In the genomic region with DNA sequence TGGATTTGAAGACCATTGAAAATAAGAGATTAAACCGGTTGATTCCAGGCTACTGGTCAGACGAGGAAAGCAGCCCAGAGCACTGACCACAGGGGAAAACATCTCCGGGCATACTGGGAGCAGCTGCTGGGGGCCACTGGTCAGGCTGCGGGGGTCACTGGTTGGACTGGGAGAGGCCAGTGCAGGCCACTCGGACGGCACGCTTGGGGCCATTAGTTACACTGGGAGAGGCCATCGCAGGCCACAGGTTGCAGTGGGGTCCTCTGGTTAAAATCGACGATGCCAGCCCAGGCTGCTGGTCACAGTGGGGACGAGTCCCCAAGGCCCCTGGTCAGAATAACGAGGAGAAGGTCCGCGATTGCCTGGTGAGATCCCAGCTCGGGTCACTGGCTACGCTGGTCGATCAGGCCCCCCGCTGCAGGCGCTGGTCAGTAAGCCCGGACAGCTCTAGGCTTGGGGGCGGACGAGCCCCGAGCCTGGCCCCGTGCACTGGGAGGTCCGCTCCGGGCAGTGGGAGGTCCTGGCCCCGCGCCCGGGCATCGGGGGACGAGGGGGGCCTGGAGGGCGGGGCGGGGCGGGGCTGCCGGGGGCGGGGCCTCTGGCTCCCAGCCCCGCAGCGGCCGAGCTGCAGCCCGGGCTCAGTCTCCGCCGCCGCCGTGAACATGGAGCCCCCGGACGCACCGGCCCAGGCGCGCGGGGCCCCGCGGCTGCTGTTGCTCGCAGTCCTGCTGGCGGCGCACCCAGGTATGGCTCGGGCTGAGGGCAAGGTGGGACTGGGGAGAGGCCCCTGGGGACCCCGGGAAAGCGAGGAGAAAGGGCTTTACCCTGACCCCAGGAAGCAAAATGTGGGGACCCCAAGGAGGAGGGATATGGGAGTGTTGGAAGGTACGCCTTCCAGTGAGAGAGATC, we compare ENCODE assay signal across 1 cellular context.
TF ChIP-seq lines count a peak whose summit lies in the region.

A gene with protein sequence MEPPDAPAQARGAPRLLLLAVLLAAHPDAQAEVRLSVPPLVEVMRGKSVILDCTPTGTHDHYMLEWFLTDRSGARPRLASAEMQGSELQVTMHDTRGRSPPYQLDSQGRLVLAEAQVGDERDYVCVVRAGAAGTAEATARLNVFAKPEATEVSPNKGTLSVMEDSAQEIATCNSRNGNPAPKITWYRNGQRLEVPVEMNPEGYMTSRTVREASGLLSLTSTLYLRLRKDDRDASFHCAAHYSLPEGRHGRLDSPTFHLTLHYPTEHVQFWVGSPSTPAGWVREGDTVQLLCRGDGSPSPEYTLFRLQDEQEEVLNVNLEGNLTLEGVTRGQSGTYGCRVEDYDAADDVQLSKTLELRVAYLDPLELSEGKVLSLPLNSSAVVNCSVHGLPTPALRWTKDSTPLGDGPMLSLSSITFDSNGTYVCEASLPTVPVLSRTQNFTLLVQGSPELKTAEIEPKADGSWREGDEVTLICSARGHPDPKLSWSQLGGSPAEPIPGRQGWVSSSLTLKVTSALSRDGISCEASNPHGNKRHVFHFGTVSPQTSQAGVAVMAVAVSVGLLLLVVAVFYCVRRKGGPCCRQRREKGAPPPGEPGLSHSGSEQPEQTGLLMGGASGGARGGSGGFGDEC (plus strand): TSS at position 641 of the 909 bp plus-strand sequence. CDS start 22 bp downstream, at position 663.

TF ChIP-seq in GM12878, 131 proteins besides CTCF, POLR2A, EP300 and RAD21 (continued from another document):
- TF ChIP-seq, protein P1, sequence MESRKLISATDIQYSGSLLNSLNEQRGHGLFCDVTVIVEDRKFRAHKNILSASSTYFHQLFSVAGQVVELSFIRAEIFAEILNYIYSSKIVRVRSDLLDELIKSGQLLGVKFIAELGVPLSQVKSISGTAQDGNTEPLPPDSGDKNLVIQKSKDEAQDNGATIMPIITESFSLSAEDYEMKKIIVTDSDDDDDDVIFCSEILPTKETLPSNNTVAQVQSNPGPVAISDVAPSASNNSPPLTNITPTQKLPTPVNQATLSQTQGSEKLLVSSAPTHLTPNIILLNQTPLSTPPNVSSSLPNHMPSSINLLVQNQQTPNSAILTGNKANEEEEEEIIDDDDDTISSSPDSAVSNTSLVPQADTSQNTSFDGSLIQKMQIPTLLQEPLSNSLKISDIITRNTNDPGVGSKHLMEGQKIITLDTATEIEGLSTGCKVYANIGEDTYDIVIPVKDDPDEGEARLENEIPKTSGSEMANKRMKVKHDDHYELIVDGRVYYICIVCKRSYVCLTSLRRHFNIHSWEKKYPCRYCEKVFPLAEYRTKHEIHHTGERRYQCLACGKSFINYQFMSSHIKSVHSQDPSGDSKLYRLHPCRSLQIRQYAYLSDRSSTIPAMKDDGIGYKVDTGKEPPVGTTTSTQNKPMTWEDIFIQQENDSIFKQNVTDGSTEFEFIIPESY (IDR thresholded peaks at IDR 0.05): no peak
- TF ChIP-seq, protein P2, sequence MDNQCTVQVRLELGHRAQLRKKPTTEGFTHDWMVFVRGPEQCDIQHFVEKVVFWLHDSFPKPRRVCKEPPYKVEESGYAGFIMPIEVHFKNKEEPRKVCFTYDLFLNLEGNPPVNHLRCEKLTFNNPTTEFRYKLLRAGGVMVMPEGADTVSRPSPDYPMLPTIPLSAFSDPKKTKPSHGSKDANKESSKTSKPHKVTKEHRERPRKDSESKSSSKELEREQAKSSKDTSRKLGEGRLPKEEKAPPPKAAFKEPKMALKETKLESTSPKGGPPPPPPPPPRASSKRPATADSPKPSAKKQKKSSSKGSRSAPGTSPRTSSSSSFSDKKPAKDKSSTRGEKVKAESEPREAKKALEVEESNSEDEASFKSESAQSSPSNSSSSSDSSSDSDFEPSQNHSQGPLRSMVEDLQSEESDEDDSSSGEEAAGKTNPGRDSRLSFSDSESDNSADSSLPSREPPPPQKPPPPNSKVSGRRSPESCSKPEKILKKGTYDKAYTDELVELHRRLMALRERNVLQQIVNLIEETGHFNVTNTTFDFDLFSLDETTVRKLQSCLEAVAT (IDR thresholded peaks at IDR 0.05): no peak
- TF ChIP-seq NFXL1 (IDR thresholded peaks at IDR 0.05; ENCODE audit: borderline replicate concordance) (no peak), NBN (IDR thresholded peaks at IDR 0.05) (no peak), MTA2 (IDR thresholded peaks at IDR 0.05; ENCODE audit: low read depth) (no peak), CEBPB (IDR thresholded peaks at IDR 0.05; ENCODE audit: borderline replicate concordance in 1 of 2, low read depth in 2 of 2, low read length in 2 of 2) (no peak), PAX5 (IDR thresholded peaks at IDR 0.05; ENCODE audit: borderline replicate concordance, low read depth, low read length) (no peak), ETV6 (conservative IDR thresholded peaks at IDR 0.05 in 1 of 2, IDR thresholded peaks at IDR 0.05 in 1 of 2; ENCODE audit: borderline replicate concordance in 1 of 2, low read depth in 1 of 2) (no peak), SIN3A (IDR thresholded peaks at IDR 0.05; ENCODE audit: low read depth, low read length) (no peak), ATF7 (IDR thresholded peaks at IDR 0.05; ENCODE audit: low read depth) (no peak), NR2C2 (IDR thresholded peaks at IDR 0.05; ENCODE audit: borderline replicate concordance, control insufficient read depth, insufficient read length, low read depth) (no peak), RCOR1 (conservative IDR thresholded peaks at IDR 0.05; ENCODE audit: low read depth, low read length) (no peak), KDM1A (IDR thresholded peaks at IDR 0.05; ENCODE audit: borderline replicate concordance) (no peak), RUNX3 (IDR thresholded peaks at IDR 0.05; ENCODE audit: low read length) (no peak), JUNB (IDR thresholded peaks at IDR 0.05) (no peak)
- TF ChIP-seq, protein P3, sequence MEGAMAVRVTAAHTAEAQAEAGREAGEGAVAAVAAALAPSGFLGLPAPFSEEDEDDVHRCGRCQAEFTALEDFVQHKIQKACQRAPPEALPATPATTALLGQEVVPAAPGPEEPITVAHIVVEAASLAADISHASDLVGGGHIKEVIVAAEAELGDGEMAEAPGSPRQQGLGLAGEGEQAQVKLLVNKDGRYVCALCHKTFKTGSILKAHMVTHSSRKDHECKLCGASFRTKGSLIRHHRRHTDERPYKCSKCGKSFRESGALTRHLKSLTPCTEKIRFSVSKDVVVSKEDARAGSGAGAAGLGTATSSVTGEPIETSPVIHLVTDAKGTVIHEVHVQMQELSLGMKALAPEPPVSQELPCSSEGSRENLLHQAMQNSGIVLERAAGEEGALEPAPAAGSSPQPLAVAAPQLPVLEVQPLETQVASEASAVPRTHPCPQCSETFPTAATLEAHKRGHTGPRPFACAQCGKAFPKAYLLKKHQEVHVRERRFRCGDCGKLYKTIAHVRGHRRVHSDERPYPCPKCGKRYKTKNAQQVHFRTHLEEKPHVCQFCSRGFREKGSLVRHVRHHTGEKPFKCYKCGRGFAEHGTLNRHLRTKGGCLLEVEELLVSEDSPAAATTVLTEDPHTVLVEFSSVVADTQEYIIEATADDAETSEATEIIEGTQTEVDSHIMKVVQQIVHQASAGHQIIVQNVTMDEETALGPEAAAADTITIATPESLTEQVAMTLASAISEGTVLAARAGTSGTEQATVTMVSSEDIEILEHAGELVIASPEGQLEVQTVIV (IDR thresholded peaks at IDR 0.05; ENCODE audit: borderline replicate concordance, partially characterized antibody): no peak
- TF ChIP-seq, protein P4, sequence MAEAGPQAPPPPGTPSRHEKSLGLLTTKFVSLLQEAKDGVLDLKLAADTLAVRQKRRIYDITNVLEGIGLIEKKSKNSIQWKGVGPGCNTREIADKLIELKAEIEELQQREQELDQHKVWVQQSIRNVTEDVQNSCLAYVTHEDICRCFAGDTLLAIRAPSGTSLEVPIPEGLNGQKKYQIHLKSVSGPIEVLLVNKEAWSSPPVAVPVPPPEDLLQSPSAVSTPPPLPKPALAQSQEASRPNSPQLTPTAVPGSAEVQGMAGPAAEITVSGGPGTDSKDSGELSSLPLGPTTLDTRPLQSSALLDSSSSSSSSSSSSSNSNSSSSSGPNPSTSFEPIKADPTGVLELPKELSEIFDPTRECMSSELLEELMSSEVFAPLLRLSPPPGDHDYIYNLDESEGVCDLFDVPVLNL (IDR thresholded peaks at IDR 0.05; ENCODE audit: low read depth, low read length): no peak
- TF ChIP-seq, protein P5, sequence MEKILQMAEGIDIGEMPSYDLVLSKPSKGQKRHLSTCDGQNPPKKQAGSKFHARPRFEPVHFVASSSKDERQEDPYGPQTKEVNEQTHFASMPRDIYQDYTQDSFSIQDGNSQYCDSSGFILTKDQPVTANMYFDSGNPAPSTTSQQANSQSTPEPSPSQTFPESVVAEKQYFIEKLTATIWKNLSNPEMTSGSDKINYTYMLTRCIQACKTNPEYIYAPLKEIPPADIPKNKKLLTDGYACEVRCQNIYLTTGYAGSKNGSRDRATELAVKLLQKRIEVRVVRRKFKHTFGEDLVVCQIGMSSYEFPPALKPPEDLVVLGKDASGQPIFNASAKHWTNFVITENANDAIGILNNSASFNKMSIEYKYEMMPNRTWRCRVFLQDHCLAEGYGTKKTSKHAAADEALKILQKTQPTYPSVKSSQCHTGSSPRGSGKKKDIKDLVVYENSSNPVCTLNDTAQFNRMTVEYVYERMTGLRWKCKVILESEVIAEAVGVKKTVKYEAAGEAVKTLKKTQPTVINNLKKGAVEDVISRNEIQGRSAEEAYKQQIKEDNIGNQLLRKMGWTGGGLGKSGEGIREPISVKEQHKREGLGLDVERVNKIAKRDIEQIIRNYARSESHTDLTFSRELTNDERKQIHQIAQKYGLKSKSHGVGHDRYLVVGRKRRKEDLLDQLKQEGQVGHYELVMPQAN (conservative IDR thresholded peaks at IDR 0.05): no peak
- TF ChIP-seq, protein P6, sequence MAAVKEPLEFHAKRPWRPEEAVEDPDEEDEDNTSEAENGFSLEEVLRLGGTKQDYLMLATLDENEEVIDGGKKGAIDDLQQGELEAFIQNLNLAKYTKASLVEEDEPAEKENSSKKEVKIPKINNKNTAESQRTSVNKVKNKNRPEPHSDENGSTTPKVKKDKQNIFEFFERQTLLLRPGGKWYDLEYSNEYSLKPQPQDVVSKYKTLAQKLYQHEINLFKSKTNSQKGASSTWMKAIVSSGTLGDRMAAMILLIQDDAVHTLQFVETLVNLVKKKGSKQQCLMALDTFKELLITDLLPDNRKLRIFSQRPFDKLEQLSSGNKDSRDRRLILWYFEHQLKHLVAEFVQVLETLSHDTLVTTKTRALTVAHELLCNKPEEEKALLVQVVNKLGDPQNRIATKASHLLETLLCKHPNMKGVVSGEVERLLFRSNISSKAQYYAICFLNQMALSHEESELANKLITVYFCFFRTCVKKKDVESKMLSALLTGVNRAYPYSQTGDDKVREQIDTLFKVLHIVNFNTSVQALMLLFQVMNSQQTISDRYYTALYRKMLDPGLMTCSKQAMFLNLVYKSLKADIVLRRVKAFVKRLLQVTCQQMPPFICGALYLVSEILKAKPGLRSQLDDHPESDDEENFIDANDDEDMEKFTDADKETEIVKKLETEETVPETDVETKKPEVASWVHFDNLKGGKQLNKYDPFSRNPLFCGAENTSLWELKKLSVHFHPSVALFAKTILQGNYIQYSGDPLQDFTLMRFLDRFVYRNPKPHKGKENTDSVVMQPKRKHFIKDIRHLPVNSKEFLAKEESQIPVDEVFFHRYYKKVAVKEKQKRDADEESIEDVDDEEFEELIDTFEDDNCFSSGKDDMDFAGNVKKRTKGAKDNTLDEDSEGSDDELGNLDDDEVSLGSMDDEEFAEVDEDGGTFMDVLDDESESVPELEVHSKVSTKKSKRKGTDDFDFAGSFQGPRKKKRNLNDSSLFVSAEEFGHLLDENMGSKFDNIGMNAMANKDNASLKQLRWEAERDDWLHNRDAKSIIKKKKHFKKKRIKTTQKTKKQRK (IDR thresholded peaks at IDR 0.05; ENCODE audit: low read depth, low read length): no peak
